8 cellular contexts compared by ENCODE assay signal in genomic region chr2:41840702-41841551, GRCh38.
DNase-seq lines count a peak whose midpoint lies in the region; ATAC-seq and TF ChIP-seq lines count a peak whose summit lies in the region.

No MANE protein-coding gene starts in this region.

- POLR2A ChIA-PET in AG04450 (lab: Yijun Ruan, JAX), result interaction anchor here (0.6 kb wide), 1 partner anchor 669 kb away, joined by 3 read pairs; no protein-coding TSS in a partner anchor

- ATAC-seq in GM18907 (IDR thresholded peaks at IDR 0.05; ENCODE audit: unreplicated experiment), result peak; percentile 100
- peak; percentile 100 for ATAC-seq in HG03159 (IDR thresholded peaks at IDR 0.05; ENCODE audit: unreplicated experiment)

- peak; percentile 99 for TF ChIP-seq CTCF in AG04450 (IDR thresholded peaks at IDR 0.05; ENCODE audit: low read depth, low read length)

- H3K9me3 ChIP-seq in AG04450 (ENCODE audit: control insufficient read depth, insufficient read depth, low read length), result no peaks in the 10 kb centered on the region

- no peak overlapping the region for H3K27ac ChIP-seq in AG04450 (ENCODE audit: low read depth, low read length)

- H3K4me3 ChIP-seq in AG04450 (ENCODE audit: low read depth, low read length), result peak overlapping the region; percentile 81

- peak; percentile 92 for DNase-seq in AG04450 (ENCODE audit: low read depth, low spot score)
- DNase-seq in NCI-H2227 treated with DMSO at 0.1 percent for 48 hours (lab: John Stamatoyannopoulos, UW), result peak; percentile 97
- peak; percentile 92 for DNase-seq in activated CD4-positive, CD25-positive, alpha-beta regulatory T cell treated with anti-CD3 and anti-CD28 coated beads, Interleukin-2, amount 50 U/mL, for 16 hours (ENCODE audit: low read depth, low spot score)
- DNase-seq in cerebellar nuclear complex (lab: John Stamatoyannopoulos, UW), result peak; percentile 4 to 44
- DNase-seq in islet precursor cell, result peak; percentile 99
- peak; percentile 95 to 98 (median 96) for DNase-seq in stimulated activated CD4-positive, alpha-beta T cell treated with anti-CD3 and anti-CD28 coated beads, Interleukin-12 subunit alpha, Interleukin-12 subunit beta, amount 100 ng/mL, for 48 hours (ENCODE audit: low read depth in 2 of 3, low spot score in 1 of 3)

- peaks cover 11% of the 10 kb centered on the region for H3K27me3 ChIP-seq in AG04450 (ENCODE audit: control insufficient read depth, insufficient read depth, low read length)

- CTCF ChIA-PET in AG04450 (lab: Charles Lee), result interaction anchor here (0.6 to 3.8 kb wide), 12 partner anchors 8 to 488 kb away, joined by 3 to 41 read pairs (median 4); no protein-coding TSS in a partner anchor

Comparison
In these comparisons a context has a peak if more than half of its experiments do, and no peak if none do; other contexts are left out.
1. DNase-seq: peak in every context shown above with its lines; median percentile 99 in islet precursor cell; 97 in NCI-H2227 treated with DMSO at 0.1 percent for 48 hours; 96 in stimulated activated CD4-positive, alpha-beta T cell treated with anti-CD3 and anti-CD28 coated beads, Interleukin-12 subunit alpha, Interleukin-12 subunit beta, amount 100 ng/mL, for 48 hours; 92 in AG04450; 92 in activated CD4-positive, CD25-positive, alpha-beta regulatory T cell treated with anti-CD3 and anti-CD28 coated beads, Interleukin-2, amount 50 U/mL, for 16 hours; 24 in cerebellar nuclear complex.